Comparison of ENCODE assay signal across 1 cellular context in genomic region chr5:179698935-179699639, GRCh38.
TF ChIP-seq lines count a peak whose summit lies in the region.

TSS of gene CANX (plus strand) at chr5:179698967. CDS start at chr5:179705682, 6,715 bp downstream.

TF ChIP-seq in HepG2, 621 proteins besides CTCF, POLR2A, EP300 and RAD21 (continued from another document and continues in another):
- TF ChIP-seq PLSCR1 (CRISPR knock-in tag; IDR thresholded peaks at IDR 0.05; ENCODE audit: borderline replicate concordance) (no peak), IKZF1 (IDR thresholded peaks at IDR 0.05) (no peak), ZNF253 (CRISPR knock-in tag; IDR thresholded peaks at IDR 0.05; ENCODE audit: borderline replicate concordance) (0 out of 2 replicates have a peak, but pooled peaks have one; percentile 66), ZBTB3 (CRISPR knock-in tag; IDR thresholded peaks at IDR 0.05; ENCODE audit: borderline replicate concordance, low read depth) (no peak), ZNF44 (CRISPR knock-in tag; IDR thresholded peaks at IDR 0.05) (no peak), ZNF367 (CRISPR knock-in tag; IDR thresholded peaks at IDR 0.05; ENCODE audit: borderline replicate concordance) (no peak), AFF4 (CRISPR knock-in tag; IDR thresholded peaks at IDR 0.05) (no peak), JUN (CRISPR knock-in tag; IDR thresholded peaks at IDR 0.05) (no peak), SIX1 (CRISPR knock-in tag; IDR thresholded peaks at IDR 0.05; ENCODE audit: borderline replicate concordance) (no peak), FOXM1 (CRISPR knock-in tag; IDR thresholded peaks at IDR 0.05) (no peak), ZFP62 (CRISPR knock-in tag; IDR thresholded peaks at IDR 0.05) (no peak), RFX1 (IDR thresholded peaks at IDR 0.05) (no peak), SIN3A (IDR thresholded peaks at IDR 0.05; ENCODE audit: borderline replicate concordance, low read depth, low read length) (0 out of 2 replicates have a peak, but pooled peaks have one; percentile 47), CREM (IDR thresholded peaks at IDR 0.05) (no peak), CREM (CRISPR knock-in tag; IDR thresholded peaks at IDR 0.05) (no peak), ATF6 (CRISPR knock-in tag; conservative IDR thresholded peaks at IDR 0.05) (no peak), CBX1 (IDR thresholded peaks at IDR 0.05; ENCODE audit: low read depth) (no peak), ZBTB20 (CRISPR knock-in tag; IDR thresholded peaks at IDR 0.05; ENCODE audit: borderline replicate concordance, low read depth) (no peak), ZNF235 (CRISPR knock-in tag; IDR thresholded peaks at IDR 0.05; ENCODE audit: borderline replicate concordance) (no peak), THAP7 (CRISPR knock-in tag; IDR thresholded peaks at IDR 0.05) (no peak; the same call in 1 of the 2 replicates), ZFP41 (CRISPR knock-in tag; IDR thresholded peaks at IDR 0.05; ENCODE audit: borderline replicate concordance) (no peak), ZSCAN12 (CRISPR knock-in tag; IDR thresholded peaks at IDR 0.05) (0 out of 2 replicates have a peak, but pooled peaks have one; percentile 15), STAG1 (CRISPR knock-in tag; IDR thresholded peaks at IDR 0.05) (no peak), SMAD3 (CRISPR knock-in tag; IDR thresholded peaks at IDR 0.05) (no peak), MAZ (IDR thresholded peaks at IDR 0.05; ENCODE audit: borderline replicate concordance, low read depth, low read length) (no peak), MAZ (CRISPR knock-in tag; IDR thresholded peaks at IDR 0.05; ENCODE audit: low read depth) (0 out of 2 replicates have a peak, but pooled peaks have one; percentile 8), FOXJ3 (CRISPR knock-in tag; IDR thresholded peaks at IDR 0.05; ENCODE audit: borderline replicate concordance) (no peak), MXD4 (CRISPR knock-in tag; IDR thresholded peaks at IDR 0.05) (peak; percentile 79; the same call in 1 of the 2 replicates), GPBP1L1 (CRISPR knock-in tag; IDR thresholded peaks at IDR 0.05) (no peak), MED13 (CRISPR knock-in tag; IDR thresholded peaks at IDR 0.05) (peak; percentile 90; the same call in 1 of the 2 replicates), SKIL (CRISPR knock-in tag; IDR thresholded peaks at IDR 0.05; ENCODE audit: borderline replicate concordance) (no peak), MTA1 (CRISPR knock-in tag; IDR thresholded peaks at IDR 0.05; ENCODE audit: borderline replicate concordance) (peak; percentile 60; the same call in 1 of the 2 replicates), TBP (CRISPR knock-in tag; IDR thresholded peaks at IDR 0.05) (no peak), EZH2 (conservative IDR thresholded peaks at IDR 0.05; ENCODE audit: low read depth, low read length) (no peak), AGO2 (optimal IDR thresholded peaks at IDR 0.05; ENCODE audit: low read depth, low read length) (peak; percentile 94), SRSF1 (optimal IDR thresholded peaks at IDR 0.05; ENCODE audit: low read depth, low read length) (no peak), NKX3-1 (CRISPR knock-in tag; IDR thresholded peaks at IDR 0.05) (peak; percentile 65; the same call in 1 of the 2 replicates), ATM (IDR thresholded peaks at IDR 0.05; ENCODE audit: borderline replicate concordance) (no peak), XRCC5 (optimal IDR thresholded peaks at IDR 0.05; ENCODE audit: low read length) (no peak), EHMT2 (IDR thresholded peaks at IDR 0.05; ENCODE audit: borderline replicate concordance, low read depth, low read length) (no peak), SP2 (CRISPR knock-in tag; IDR thresholded peaks at IDR 0.05) (peak; percentile 27), ZNF556 (CRISPR knock-in tag; IDR thresholded peaks at IDR 0.05; ENCODE audit: borderline replicate concordance) (no peak)
- TF ChIP-seq, protein P1, sequence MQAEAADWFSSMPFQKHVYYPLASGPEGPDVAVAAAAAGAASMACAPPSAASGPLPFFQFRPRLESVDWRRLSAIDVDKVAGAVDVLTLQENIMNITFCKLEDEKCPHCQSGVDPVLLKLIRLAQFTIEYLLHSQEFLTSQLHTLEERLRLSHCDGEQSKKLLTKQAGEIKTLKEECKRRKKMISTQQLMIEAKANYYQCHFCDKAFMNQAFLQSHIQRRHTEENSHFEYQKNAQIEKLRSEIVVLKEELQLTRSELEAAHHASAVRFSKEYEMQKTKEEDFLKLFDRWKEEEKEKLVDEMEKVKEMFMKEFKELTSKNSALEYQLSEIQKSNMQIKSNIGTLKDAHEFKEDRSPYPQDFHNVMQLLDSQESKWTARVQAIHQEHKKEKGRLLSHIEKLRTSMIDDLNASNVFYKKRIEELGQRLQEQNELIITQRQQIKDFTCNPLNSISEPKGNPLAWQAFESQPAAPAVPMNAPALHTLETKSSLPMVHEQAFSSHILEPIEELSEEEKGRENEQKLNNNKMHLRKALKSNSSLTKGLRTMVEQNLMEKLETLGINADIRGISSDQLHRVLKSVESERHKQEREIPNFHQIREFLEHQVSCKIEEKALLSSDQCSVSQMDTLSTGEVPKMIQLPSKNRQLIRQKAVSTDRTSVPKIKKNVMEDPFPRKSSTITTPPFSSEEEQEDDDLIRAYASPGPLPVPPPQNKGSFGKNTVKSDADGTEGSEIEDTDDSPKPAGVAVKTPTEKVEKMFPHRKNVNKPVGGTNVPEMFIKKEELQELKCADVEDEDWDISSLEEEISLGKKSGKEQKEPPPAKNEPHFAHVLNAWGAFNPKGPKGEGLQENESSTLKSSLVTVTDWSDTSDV (CRISPR knock-in tag; IDR thresholded peaks at IDR 0.05): 0 out of 2 replicates have a peak, but pooled peaks have one; percentile 65
- TF ChIP-seq, protein P2, sequence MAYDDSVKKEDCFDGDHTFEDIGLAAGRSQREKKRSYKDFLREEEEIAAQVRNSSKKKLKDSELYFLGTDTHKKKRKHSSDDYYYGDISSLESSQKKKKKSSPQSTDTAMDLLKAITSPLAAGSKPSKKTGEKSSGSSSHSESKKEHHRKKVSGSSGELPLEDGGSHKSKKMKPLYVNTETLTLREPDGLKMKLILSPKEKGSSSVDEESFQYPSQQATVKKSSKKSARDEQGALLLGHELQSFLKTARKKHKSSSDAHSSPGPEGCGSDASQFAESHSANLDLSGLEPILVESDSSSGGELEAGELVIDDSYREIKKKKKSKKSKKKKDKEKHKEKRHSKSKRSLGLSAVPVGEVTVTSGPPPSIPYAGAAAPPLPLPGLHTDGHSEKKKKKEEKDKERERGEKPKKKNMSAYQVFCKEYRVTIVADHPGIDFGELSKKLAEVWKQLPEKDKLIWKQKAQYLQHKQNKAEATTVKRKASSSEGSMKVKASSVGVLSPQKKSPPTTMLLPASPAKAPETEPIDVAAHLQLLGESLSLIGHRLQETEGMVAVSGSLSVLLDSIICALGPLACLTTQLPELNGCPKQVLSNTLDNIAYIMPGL (CRISPR knock-in tag; IDR thresholded peaks at IDR 0.05; ENCODE audit: borderline replicate concordance in 1 of 2, low read depth in 1 of 2): peak in 1 of 2 experiments; percentile 86; a peak in 2 of 4 replicates
- TF ChIP-seq, protein P3, sequence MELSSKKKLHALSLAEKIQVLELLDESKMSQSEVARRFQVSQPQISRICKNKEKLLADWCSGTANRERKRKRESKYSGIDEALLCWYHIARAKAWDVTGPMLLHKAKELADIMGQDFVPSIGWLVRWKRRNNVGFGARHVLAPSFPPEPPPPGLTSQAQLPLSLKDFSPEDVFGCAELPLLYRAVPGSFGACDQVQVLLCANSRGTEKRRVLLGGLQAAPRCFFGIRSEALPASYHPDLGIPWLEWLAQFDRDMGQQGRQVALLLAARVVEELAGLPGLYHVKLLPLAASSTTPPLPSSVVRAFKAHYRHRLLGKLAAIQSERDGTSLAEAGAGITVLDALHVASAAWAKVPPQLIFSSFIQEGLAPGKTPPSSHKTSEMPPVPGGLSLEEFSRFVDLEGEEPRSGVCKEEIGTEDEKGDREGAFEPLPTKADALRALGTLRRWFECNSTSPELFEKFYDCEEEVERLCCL (CRISPR knock-in tag; IDR thresholded peaks at IDR 0.05; ENCODE audit: borderline replicate concordance): no peak; the same call in 1 of the 2 replicates
- TF ChIP-seq, protein P4, sequence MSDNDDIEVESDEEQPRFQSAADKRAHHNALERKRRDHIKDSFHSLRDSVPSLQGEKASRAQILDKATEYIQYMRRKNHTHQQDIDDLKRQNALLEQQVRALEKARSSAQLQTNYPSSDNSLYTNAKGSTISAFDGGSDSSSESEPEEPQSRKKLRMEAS (IDR thresholded peaks at IDR 0.05): peak; percentile 97
